12 cellular contexts compared by ENCODE assay signal in the genomic region with DNA sequence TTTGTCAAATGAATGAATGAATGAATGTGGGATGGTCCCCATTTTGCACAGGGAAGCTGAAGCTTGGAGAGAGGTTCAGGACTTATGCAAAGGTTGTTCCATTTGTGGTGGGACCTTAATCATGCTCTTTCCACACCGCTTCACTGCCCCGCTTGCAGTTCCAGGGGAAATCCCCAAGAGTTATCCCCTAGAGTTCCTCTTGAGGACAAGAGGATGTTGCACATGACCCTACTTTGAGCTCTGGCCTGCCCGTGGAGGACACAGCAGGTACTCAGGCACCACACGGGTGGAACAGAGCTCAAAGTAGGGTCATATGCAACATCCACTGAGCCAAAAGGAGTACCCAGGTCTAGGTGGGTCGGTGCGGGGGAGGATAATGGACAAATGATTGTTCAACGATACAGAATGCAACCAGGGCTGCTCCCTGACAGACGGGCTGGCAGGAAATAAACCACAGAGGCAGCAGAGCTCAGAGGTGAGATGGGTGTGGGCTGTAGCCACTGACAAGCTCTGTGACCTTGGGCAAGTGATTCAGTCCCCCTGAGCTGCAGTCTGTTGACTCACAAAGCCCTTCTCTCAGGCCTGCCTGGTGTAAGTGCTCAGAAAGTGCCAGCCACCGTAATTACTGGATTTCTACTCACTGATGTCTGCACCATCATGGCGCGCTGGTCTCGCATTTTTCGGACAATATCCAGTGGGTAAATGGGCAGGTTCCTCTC.
DNase-seq lines count a peak whose midpoint lies in the region; ATAC-seq and TF ChIP-seq lines count a peak whose summit lies in the region.
"Had no signal": no experiment of that assay in that cellular context is flagged by ENCODE, and none has a peak within 500 bp of the region (broad histone marks: within the 10 kb centered on the region; RNA-seq: fewer than 3 reads in every experiment).

No MANE protein-coding gene starts in this region.

- H3K4me3 ChIP-seq in upper lobe of right lung = no peak overlapping the region

- TF ChIP-seq CTCF in upper lobe of right lung (IDR thresholded peaks at IDR 0.05) = no peak

- H3K27ac ChIP-seq in upper lobe of right lung = no peak overlapping the region
- H3K27ac ChIP-seq: brain microvascular endothelial cell, WERI-Rb-1 had no signal

- no peaks in the 10 kb centered on the region for H3K4me1 ChIP-seq in upper lobe of right lung

- H3K27me3 Mint-ChIP-seq in T-cell = peaks cover 18 to 21% of the 10 kb centered on the region in 2 donors

- POLR2A ChIA-PET in T-cell (lab: Charles Lee) = no interaction called here

- DNase-seq in Daoy (ENCODE audit: low read depth) (peak; percentile 47), amniotic epithelial cell (ENCODE audit: low read depth) (peak; percentile 68), HuH-7.5 (ENCODE audit: low spot score) (no peak), T-cell (no peak), upper lobe of right lung (no peak)
- DNase-seq: brain microvascular endothelial cell, C1 segment of cervical spinal cord, nucleus accumbens, WERI-Rb-1 had no signal

- H3K36me3 ChIP-seq in upper lobe of right lung = peaks cover 5% of the 10 kb centered on the region
- H3K36me3 ChIP-seq: WERI-Rb-1 had no signal

- intact Hi-C loops in upper lobe of right lung (cut with DNase I) = no loop called here

- ATAC-seq in GM19328 (IDR thresholded peaks at IDR 0.05; ENCODE audit: unreplicated experiment) (peak; percentile 59), HG03025 (IDR thresholded peaks at IDR 0.05; ENCODE audit: low FRiP score, unreplicated experiment) (peak; percentile 45), HG03520 (IDR thresholded peaks at IDR 0.05; ENCODE audit: unreplicated experiment) (no peak), T-cell (replicated peaks in 1 of 4) (no peak), upper lobe of right lung (no peak)

- H3K27me3 ChIP-seq in upper lobe of right lung = no peaks in the 10 kb centered on the region
- H3K27me3 ChIP-seq: brain microvascular endothelial cell had no signal

- H3K4me3 Mint-ChIP-seq in T-cell = no peak overlapping the region

- no peaks in the 10 kb centered on the region for H3K9me3 Mint-ChIP-seq in T-cell

- CTCF ChIA-PET in T-cell (lab: Charles Lee) = no interaction called here

- no peaks in the 10 kb centered on the region for H3K4me1 Mint-ChIP-seq in T-cell

- H3K27ac Mint-ChIP-seq in T-cell = no peak overlapping the region

- H3K9me3 ChIP-seq in upper lobe of right lung = no peaks in the 10 kb centered on the region

- H3K36me3 Mint-ChIP-seq in T-cell = no peaks in the 10 kb centered on the region

Comparison
In these comparisons a context has a peak if more than half of its experiments do, and no peak if none do; other contexts are left out.
1. DNase-seq: peak in Daoy (single experiment) and amniotic epithelial cell (single experiment); none in HuH-7.5 (single experiment), T-cell (0 of 34) and upper lobe of right lung (single experiment).
2. ATAC-seq: peak in GM19328 (single experiment) and HG03025 (single experiment); none in HG03520 (single experiment), T-cell (0 of 4) and upper lobe of right lung (single experiment).